In the genomic region with DNA sequence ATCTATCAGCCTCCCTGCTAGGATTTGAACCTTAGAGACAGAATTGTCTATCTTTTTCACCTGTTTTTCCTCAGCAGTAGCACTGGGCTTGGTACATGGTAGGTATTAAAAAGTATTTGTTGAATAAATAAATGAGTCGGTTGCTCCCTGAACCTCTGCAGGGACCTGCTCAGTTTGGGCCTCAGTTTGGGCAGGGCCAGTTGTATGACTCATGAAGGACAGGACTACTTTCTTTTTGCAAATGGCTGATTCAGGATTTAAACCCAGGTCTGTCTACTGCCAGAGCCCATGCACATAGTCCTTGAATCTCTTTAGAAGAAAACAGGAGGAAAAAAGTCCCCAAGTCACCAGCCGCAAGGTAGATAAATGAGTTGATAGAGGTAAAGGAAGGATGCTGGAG, we compare ENCODE assay signal across 18 cellular contexts. TPM values are rescaled to one million over a fixed set of nuclear protein-coding genes. Genes with fewer than 3 reads are reported as not detected.
DNase-seq lines count a peak whose midpoint lies in the region; ATAC-seq and TF ChIP-seq lines count a peak whose summit lies in the region.
"Had no signal": no experiment of that assay in that cellular context is flagged by ENCODE, and none has a peak within 500 bp of the region (broad histone marks: within the 10 kb centered on the region; RNA-seq: fewer than 3 reads in every experiment).

No MANE protein-coding gene starts in this region.

- H3K79me2 ChIP-seq in fibroblast of lung (ENCODE audit: control insufficient read depth, insufficient read depth, low read length) (peaks cover 48% of the 10 kb centered on the region), osteoblast (ENCODE audit: insufficient read depth, low read length) (peaks cover 73% of the 10 kb centered on the region)

- H3K4me1 ChIP-seq in adipocyte (ENCODE audit: control insufficient read depth, insufficient read depth, low read length) (peaks cover 72% of the 10 kb centered on the region), fibroblast of lung (ENCODE audit: control insufficient read depth, extremely low read depth, insufficient read depth, low read length) (peaks cover 25% of the 10 kb centered on the region), osteoblast (ENCODE audit: insufficient read depth, low read length) (peaks cover 77% of the 10 kb centered on the region)
- H3K4me1 ChIP-seq: Caco-2 had no signal

- no peaks in the 10 kb centered on the region for H3K9me3 ChIP-seq in adipocyte (ENCODE audit: control insufficient read depth, low read length)
- no peaks in the 10 kb centered on the region for H3K9me3 ChIP-seq in fibroblast of lung (ENCODE audit: control insufficient read depth, insufficient read depth, low read depth, low read length)
- no peaks in the 10 kb centered on the region for H3K9me3 ChIP-seq in osteoblast (ENCODE audit: low read depth, low read length)
- H3K9me3 ChIP-seq: Caco-2, SJCRH30 had no signal

- ATAC-seq in GM21825 (IDR thresholded peaks at IDR 0.05; ENCODE audit: unreplicated experiment) = no peak
- ATAC-seq in HG03196 (IDR thresholded peaks at IDR 0.05; ENCODE audit: unreplicated experiment) = no peak
- ATAC-seq in GM21423 (IDR thresholded peaks at IDR 0.05; ENCODE audit: unreplicated experiment) = no peak
- ATAC-seq in GM18867 (IDR thresholded peaks at IDR 0.05; ENCODE audit: unreplicated experiment) = no peak
- ATAC-seq: stimulated activated naive CD8-positive, alpha-beta T cell treated with anti-CD3 and anti-CD28 coated beads, Interleukin-15, Interleukin-2, amounts not matched to agents 100 U/mL and 50 U/mL, for 24 hours had no signal

- peak overlapping the region; percentile 91 for H3K4me3 ChIP-seq in adipocyte (ENCODE audit: low read length)
- H3K4me3 ChIP-seq in fibroblast of lung (replicated peaks in 1 of 4; ENCODE audit: control extremely low read depth in 1 of 4, insufficient read depth in 1 of 4, low read depth in 3 of 4, low read length in 4 of 4) = peak overlapping the region in 2 of 4 experiments; percentile 87 to 98
- H3K4me3 ChIP-seq in osteoblast (ENCODE audit: insufficient read depth, low read length) = peak overlapping the region; percentile 31
- H3K4me3 ChIP-seq: SJCRH30 had no signal

- H3K27ac ChIP-seq in fibroblast of lung (ENCODE audit: insufficient read depth, low read length) = peak overlapping the region; percentile 95
- peak overlapping the region; percentile 97 for H3K27ac ChIP-seq in osteoblast (ENCODE audit: low read depth, low read length)
- H3K27ac ChIP-seq: SJCRH30 had no signal

- H3K9ac ChIP-seq in adipocyte (ENCODE audit: low read length) (peak overlapping the region; percentile 92), fibroblast of lung (ENCODE audit: insufficient read depth, low read length) (no peak overlapping the region)

- no peak overlapping the region for H2AFZ ChIP-seq in fibroblast of lung (ENCODE audit: low read length)
- H2AFZ ChIP-seq in osteoblast (ENCODE audit: low read length) = no peak overlapping the region

- peaks cover 42% of the 10 kb centered on the region for H3K36me3 ChIP-seq in adipocyte (ENCODE audit: control insufficient read depth, insufficient read depth, low read length, severe bottlenecking)
- H3K36me3 ChIP-seq in fibroblast of lung (ENCODE audit: control insufficient read depth, insufficient read depth, low read length) = peaks cover 35% of the 10 kb centered on the region
- peaks cover 59% of the 10 kb centered on the region for H3K36me3 ChIP-seq in osteoblast (ENCODE audit: insufficient read depth, low read length)

- peak; percentile 32 for DNase-seq in Daoy (ENCODE audit: low read depth)
- peak; percentile 59 for DNase-seq in adipocyte (ENCODE audit: low read depth)
- peak; percentile 44 to 55 for DNase-seq in fibroblast of lung (ENCODE audit: low read depth in 2 of 2)
- peak; percentile 95 for DNase-seq in osteoblast (ENCODE audit: insufficient read length, low spot score, missing footprints)
- DNase-seq: activated CD8-positive, alpha-beta memory T cell treated with anti-CD3 and anti-CD28 coated beads, Interleukin-2, amount 50 U/mL, for 4 hours; activated naive CD4-positive, alpha-beta T cell treated with anti-CD3 and anti-CD28 coated beads for 36 hours; Caco-2; foreskin melanocyte; GDM1; NCI-H2029; SJCRH30; stimulated activated CD4-positive, alpha-beta T cell treated with anti-CD3 and anti-CD28 coated beads, Interleukin-15, amount 100 ng/mL, for 24 hours; stimulated activated naive CD8-positive, alpha-beta T cell treated with anti-CD3 and anti-CD28 coated beads, Interleukin-15, Interleukin-2, amounts not matched to agents 100 U/mL and 50 U/mL, for 24 hours; T-helper 9 cell had no signal

- H3K27me3 ChIP-seq in adipocyte (replicated peaks; ENCODE audit: control insufficient read depth, insufficient read depth, low read length) (no peaks in the 10 kb centered on the region), fibroblast of lung (ENCODE audit: control insufficient read depth, insufficient read depth, low read length) (no peaks in the 10 kb centered on the region), osteoblast (ENCODE audit: insufficient read depth, low read length) (no peaks in the 10 kb centered on the region)
- H3K27me3 ChIP-seq: SJCRH30 had no signal

- H4K20me1 ChIP-seq in fibroblast of lung (ENCODE audit: control insufficient read depth, extremely low read depth, insufficient read depth, low read length) (no peaks in the 10 kb centered on the region), osteoblast (ENCODE audit: insufficient read depth, low read length) (peaks cover 31% of the 10 kb centered on the region)

- H3K4me2 ChIP-seq in fibroblast of lung (ENCODE audit: extremely low read depth, insufficient read depth, low read length) = peak overlapping the region; percentile 95
- H3K4me2 ChIP-seq in osteoblast (ENCODE audit: insufficient read depth, low read length) = peak overlapping the region; percentile 95

- TF ChIP-seq CTCF in fibroblast of lung (conservative IDR thresholded peaks at IDR 0.05 in 1 of 2, IDR thresholded peaks at IDR 0.05 in 1 of 2; ENCODE audit: low read depth in 1 of 2, low read length in 2 of 2) (no peak), osteoblast (IDR thresholded peaks at IDR 0.05; ENCODE audit: extremely low read depth, low read depth, low read length) (no peak)

RNA-seq across cellular contexts. Expression of a gene that starts 3.1 kb away (rescaled TPM):
- 143 and 147 TPM in 2 replicates for total RNA-seq in Daoy (2014; rRNA removed; shearing (Covaris generic))
- 1,311 and 1,457 TPM in 2 replicates for total RNA-seq in fibroblast of lung
- polyA plus RNA-seq in fibroblast of lung = 760 and 1,609 TPM in 2 replicates
- 608 and 1,202 TPM in 2 replicates for polyA plus RNA-seq in fibroblast of lung (2012)
- polyA minus RNA-seq in fibroblast of lung (ENCODE audit: low replicate concordance) = 617 and 1,278 TPM in 2 replicates
- 2,094 and 2,259 TPM in 2 replicates for total RNA-seq in osteoblast
- total RNA-seq: activated naive CD4-positive, alpha-beta T cell treated with anti-CD3 and anti-CD28 coated beads for 36 hours had no signal

RNA-seq across cellular contexts. Expression of a gene that starts 26.8 kb away (rescaled TPM):
- total RNA-seq in Daoy (2014; rRNA removed; shearing (Covaris generic)) = 0.45 and 0.69 TPM in 2 replicates
- 13.1 and 17.8 TPM in 2 replicates for total RNA-seq in fibroblast of lung
- 10.2 and 13.6 TPM in 2 replicates for polyA plus RNA-seq in fibroblast of lung
- 5.4 and 9.0 TPM in 2 replicates for polyA plus RNA-seq in fibroblast of lung (2012)
- polyA minus RNA-seq in fibroblast of lung (ENCODE audit: low replicate concordance) = 3.4 and 5.3 TPM in 2 replicates
- 19.4 and 23.5 TPM in 2 replicates for total RNA-seq in osteoblast

Comparison
In these comparisons a context has a peak if more than half of its experiments do, and no peak if none do; other contexts are left out.
1. DNase-seq: peak in every context shown above with its lines; median percentile 95 in osteoblast; 59 in adipocyte; 50 in fibroblast of lung; 32 in Daoy.